In the genomic region with DNA sequence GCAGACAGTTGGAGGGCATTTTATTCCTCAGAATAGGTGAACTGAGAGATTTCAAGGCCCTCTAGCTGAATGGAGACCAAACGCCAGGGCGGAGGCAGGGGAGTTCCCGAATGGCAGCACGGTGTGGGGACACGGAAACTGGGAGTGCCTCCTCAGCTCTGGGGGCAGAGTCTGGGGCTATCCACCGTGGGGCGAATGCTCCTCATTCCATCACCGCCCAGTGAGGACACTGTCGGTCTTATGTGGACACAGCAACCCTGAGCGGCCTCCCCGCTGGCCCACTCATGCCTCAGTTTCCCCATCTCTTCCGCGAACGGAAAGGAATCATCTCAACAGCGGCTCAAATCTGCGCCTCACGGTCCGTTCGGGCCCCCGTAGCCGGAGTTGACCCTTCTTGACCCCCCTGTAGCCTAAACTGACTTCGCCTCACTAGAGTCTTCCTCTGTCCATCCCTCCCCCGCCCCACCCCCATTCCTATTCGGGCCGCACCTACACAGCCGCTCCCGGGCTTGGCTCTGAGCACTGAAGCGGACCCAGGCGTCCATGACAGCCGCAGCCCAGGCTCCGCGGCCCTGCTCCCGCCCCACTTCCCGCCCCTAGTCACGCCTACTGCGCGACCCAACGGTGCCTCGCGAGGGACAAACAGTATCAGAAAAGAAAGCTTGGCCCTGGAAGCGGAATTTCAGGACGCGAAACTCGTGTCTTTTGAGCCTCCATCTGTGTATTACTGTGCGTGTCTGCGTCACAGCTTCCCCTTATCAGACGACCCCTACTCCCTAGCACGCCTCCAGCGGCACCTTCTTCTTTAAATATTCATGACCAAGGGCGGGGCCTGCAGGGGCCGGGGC, we compare ENCODE assay signal across 1 cellular context.
A peak's percentile ranks its signal among the peaks of the same experiment; 100 is the strongest.
TF ChIP-seq lines count a peak whose summit lies in the region.

PEX11B (minus strand) TSS at position 574 of the 848 bp plus-strand sequence; CDS start at position 545, 29 bp downstream.

TF ChIP-seq in HepG2, 621 proteins besides CTCF, POLR2A, EP300 and RAD21 (continued from another document and continues in another):
- peak; percentile 76; the same call in 1 of the 2 replicates for TF ChIP-seq ARID4A (CRISPR knock-in tag; IDR thresholded peaks at IDR 0.05; ENCODE audit: borderline replicate concordance)
- peak; percentile 66 for TF ChIP-seq POLR2G (IDR thresholded peaks at IDR 0.05; ENCODE audit: low read depth, low read length)
- peak; percentile 71; the same call in 1 of the 2 replicates for TF ChIP-seq YEATS2 (CRISPR knock-in tag; IDR thresholded peaks at IDR 0.05; ENCODE audit: borderline replicate concordance)
- peak; percentile 67 for TF ChIP-seq ELF1 (CRISPR knock-in tag; IDR thresholded peaks at IDR 0.05)
- TF ChIP-seq GLI4 (CRISPR knock-in tag; IDR thresholded peaks at IDR 0.05; ENCODE audit: borderline replicate concordance): peak; percentile 82; the same call in 1 of the 2 replicates
- TF ChIP-seq, protein P1, sequence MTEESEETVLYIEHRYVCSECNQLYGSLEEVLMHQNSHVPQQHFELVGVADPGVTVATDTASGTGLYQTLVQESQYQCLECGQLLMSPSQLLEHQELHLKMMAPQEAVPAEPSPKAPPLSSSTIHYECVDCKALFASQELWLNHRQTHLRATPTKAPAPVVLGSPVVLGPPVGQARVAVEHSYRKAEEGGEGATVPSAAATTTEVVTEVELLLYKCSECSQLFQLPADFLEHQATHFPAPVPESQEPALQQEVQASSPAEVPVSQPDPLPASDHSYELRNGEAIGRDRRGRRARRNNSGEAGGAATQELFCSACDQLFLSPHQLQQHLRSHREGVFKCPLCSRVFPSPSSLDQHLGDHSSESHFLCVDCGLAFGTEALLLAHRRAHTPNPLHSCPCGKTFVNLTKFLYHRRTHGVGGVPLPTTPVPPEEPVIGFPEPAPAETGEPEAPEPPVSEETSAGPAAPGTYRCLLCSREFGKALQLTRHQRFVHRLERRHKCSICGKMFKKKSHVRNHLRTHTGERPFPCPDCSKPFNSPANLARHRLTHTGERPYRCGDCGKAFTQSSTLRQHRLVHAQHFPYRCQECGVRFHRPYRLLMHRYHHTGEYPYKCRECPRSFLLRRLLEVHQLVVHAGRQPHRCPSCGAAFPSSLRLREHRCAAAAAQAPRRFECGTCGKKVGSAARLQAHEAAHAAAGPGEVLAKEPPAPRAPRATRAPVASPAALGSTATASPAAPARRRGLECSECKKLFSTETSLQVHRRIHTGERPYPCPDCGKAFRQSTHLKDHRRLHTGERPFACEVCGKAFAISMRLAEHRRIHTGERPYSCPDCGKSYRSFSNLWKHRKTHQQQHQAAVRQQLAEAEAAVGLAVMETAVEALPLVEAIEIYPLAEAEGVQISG (CRISPR knock-in tag; IDR thresholded peaks at IDR 0.05): peak; percentile 31; the same call in 1 of the 2 replicates
- TF ChIP-seq KDM5A (IDR thresholded peaks at IDR 0.05; ENCODE audit: borderline replicate concordance, low read length): peak; percentile 89
- TF ChIP-seq ERF (CRISPR knock-in tag; IDR thresholded peaks at IDR 0.05): 0 out of 2 replicates have a peak, but pooled peaks have one; percentile 31
- peak; percentile 39; the same call in 1 of the 2 replicates for TF ChIP-seq ZNF598 (CRISPR knock-in tag; IDR thresholded peaks at IDR 0.05; ENCODE audit: borderline replicate concordance)
- TF ChIP-seq CAMTA2 (CRISPR knock-in tag; IDR thresholded peaks at IDR 0.05; ENCODE audit: borderline replicate concordance): no peak
- TF ChIP-seq HCFC1 (IDR thresholded peaks at IDR 0.05; ENCODE audit: low read depth, low read length): peak; percentile 36; the same call in 1 of the 2 replicates
- peak; percentile 97 for TF ChIP-seq ZNF672 (CRISPR knock-in tag; IDR thresholded peaks at IDR 0.05)
- 0 out of 2 replicates have a peak, but pooled peaks have one; percentile 30 for TF ChIP-seq AHDC1 (CRISPR knock-in tag; IDR thresholded peaks at IDR 0.05; ENCODE audit: borderline replicate concordance)
- TF ChIP-seq ZFP36L2 (CRISPR knock-in tag; IDR thresholded peaks at IDR 0.05): no peak
- TF ChIP-seq, protein P2, sequence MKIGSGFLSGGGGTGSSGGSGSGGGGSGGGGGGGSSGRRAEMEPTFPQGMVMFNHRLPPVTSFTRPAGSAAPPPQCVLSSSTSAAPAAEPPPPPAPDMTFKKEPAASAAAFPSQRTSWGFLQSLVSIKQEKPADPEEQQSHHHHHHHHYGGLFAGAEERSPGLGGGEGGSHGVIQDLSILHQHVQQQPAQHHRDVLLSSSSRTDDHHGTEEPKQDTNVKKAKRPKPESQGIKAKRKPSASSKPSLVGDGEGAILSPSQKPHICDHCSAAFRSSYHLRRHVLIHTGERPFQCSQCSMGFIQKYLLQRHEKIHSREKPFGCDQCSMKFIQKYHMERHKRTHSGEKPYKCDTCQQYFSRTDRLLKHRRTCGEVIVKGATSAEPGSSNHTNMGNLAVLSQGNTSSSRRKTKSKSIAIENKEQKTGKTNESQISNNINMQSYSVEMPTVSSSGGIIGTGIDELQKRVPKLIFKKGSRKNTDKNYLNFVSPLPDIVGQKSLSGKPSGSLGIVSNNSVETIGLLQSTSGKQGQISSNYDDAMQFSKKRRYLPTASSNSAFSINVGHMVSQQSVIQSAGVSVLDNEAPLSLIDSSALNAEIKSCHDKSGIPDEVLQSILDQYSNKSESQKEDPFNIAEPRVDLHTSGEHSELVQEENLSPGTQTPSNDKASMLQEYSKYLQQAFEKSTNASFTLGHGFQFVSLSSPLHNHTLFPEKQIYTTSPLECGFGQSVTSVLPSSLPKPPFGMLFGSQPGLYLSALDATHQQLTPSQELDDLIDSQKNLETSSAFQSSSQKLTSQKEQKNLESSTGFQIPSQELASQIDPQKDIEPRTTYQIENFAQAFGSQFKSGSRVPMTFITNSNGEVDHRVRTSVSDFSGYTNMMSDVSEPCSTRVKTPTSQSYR (CRISPR knock-in tag; IDR thresholded peaks at IDR 0.05; ENCODE audit: borderline replicate concordance): no peak
- peak; percentile 73; the same call in 1 of the 2 replicates for TF ChIP-seq SPEN (CRISPR knock-in tag; IDR thresholded peaks at IDR 0.05; ENCODE audit: low read depth)
- TF ChIP-seq ZSCAN12 (CRISPR knock-in tag; IDR thresholded peaks at IDR 0.05): peak; percentile 65; the same call in 1 of the 2 replicates
- TF ChIP-seq IKZF4 (CRISPR knock-in tag; IDR thresholded peaks at IDR 0.05; ENCODE audit: borderline replicate concordance, low read depth, not compliant biosample characterization): peak; percentile 54
- TF ChIP-seq ZNF510 (CRISPR knock-in tag; IDR thresholded peaks at IDR 0.05; ENCODE audit: low read depth): no peak
- no peak for TF ChIP-seq ZNF276 (CRISPR knock-in tag; IDR thresholded peaks at IDR 0.05; ENCODE audit: low read depth)
- TF ChIP-seq ZNF788 (CRISPR knock-in tag; IDR thresholded peaks at IDR 0.05; ENCODE audit: borderline replicate concordance): peak; percentile 14; the same call in 1 of the 2 replicates
- TF ChIP-seq ZNF503 (CRISPR knock-in tag; IDR thresholded peaks at IDR 0.05): peak; percentile 59; the same call in 1 of the 2 replicates
- TF ChIP-seq, protein P3, sequence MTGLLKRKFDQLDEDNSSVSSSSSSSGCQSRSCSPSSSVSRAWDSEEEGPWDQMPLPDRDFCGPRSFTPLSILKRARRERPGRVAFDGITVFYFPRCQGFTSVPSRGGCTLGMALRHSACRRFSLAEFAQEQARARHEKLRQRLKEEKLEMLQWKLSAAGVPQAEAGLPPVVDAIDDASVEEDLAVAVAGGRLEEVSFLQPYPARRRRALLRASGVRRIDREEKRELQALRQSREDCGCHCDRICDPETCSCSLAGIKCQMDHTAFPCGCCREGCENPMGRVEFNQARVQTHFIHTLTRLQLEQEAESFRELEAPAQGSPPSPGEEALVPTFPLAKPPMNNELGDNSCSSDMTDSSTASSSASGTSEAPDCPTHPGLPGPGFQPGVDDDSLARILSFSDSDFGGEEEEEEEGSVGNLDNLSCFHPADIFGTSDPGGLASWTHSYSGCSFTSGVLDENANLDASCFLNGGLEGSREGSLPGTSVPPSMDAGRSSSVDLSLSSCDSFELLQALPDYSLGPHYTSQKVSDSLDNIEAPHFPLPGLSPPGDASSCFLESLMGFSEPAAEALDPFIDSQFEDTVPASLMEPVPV (CRISPR knock-in tag; IDR thresholded peaks at IDR 0.05): no peak
- peak; percentile 72; the same call in 1 of the 2 replicates for TF ChIP-seq NR2C2 (CRISPR knock-in tag; IDR thresholded peaks at IDR 0.05; ENCODE audit: borderline replicate concordance)
- TF ChIP-seq ZNF878 (CRISPR knock-in tag; IDR thresholded peaks at IDR 0.05): no peak
- peak; percentile 73 for TF ChIP-seq HNRNPLL (IDR thresholded peaks at IDR 0.05; ENCODE audit: low read depth, low read length, poor library complexity, severe bottlenecking)
